Comparison of ENCODE assay signal across 8 cellular contexts in the genomic region with DNA sequence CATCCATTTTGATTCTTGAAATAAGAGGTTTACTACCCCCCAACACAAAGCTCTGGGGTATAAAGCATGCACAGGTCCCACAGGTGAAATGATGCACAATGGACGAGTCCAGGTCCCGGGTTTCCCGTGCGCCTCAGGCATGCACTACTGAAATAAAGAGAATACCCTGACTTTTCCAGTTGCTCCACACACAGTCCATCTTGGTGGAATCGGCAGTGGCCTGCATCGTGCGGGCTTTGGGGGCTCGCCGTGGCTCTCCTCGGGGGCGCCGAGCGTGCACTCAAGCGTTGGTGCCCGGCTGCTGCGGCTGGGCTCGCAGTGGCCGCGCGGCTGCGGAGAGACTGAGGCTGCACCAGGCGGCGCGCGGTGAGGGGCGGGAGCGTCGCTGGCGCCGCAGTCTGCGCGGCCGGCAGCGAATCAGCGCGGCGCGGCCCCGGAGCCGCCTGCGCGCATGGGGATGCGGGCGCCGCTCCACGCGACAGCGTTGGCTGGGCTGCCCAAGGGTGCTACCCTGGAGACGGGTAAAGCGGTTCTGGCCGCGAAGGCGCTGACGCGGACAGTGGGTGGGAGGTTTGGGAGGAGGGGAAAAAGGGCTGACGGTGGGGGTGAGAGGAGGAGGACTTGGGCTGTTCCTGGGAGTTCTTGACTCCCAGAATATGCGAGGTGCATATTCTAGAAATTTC. TPM values are rescaled to one million over a fixed set of nuclear protein-coding genes. Genes with fewer than 3 reads are reported as not detected.
DNase-seq lines count a peak whose midpoint lies in the region; ATAC-seq, FAIRE-seq and TF ChIP-seq lines count a peak whose summit lies in the region.

No MANE protein-coding gene starts in this region.

- no peak for FAIRE-seq in GM12878 (lab: Jason Lieb, UNC)
- no peak for FAIRE-seq in GM12892 (lab: Jason Lieb, UNC)

- TF ChIP-seq POLR2A in GM12878 (IDR thresholded peaks at IDR 0.05; ENCODE audit: low read depth, low read length) (no peak), GM12892 (IDR thresholded peaks at IDR 0.05; ENCODE audit: low read depth, low read length) (no peak), uterus (IDR thresholded peaks at IDR 0.05) (no peak)

- no peak for TF ChIP-seq CTCF in C4-2B (conservative IDR thresholded peaks at IDR 0.05)
- no peak for TF ChIP-seq CTCF in GM12878 (IDR thresholded peaks at IDR 0.05 in 2 of 3, conservative IDR thresholded peaks at IDR 0.05 in 1 of 3; ENCODE audit: control insufficient read depth in 2 of 3, extremely low read depth in 1 of 3, insufficient read depth in 1 of 3, low read depth in 3 of 3, low read length in 3 of 3)
- TF ChIP-seq CTCF in uterus (IDR thresholded peaks at IDR 0.05) = no peak

- no peaks in the 10 kb centered on the region for H3K36me3 ChIP-seq in GM12878 (ENCODE audit: control insufficient read depth in 2 of 2, insufficient read depth in 2 of 2, low read length in 1 of 2)
- H3K36me3 ChIP-seq in uterus = no peaks in the 10 kb centered on the region

- DNase-seq in NCI-H128 (lab: John Stamatoyannopoulos, UW; ENCODE audit: unreplicated experiment) = peak; percentile 75
- no peak for DNase-seq in GM12878 (ENCODE audit: low read depth, low spot score)
- DNase-seq in lung microvascular endothelial cell (ENCODE audit: low read depth in 2 of 2) = peak; percentile 2 to 9
- DNase-seq in GM12892 (ENCODE audit: insufficient read length) = no peak
- DNase-seq in kidney glomerular epithelial cell (lab: John Stamatoyannopoulos, UW) = no peak
- DNase-seq in uterus = no peak

- H3K9me3 ChIP-seq in GM12878 (replicated peaks; ENCODE audit: control insufficient read depth, insufficient read depth, low read length) (no peaks in the 10 kb centered on the region), uterus (no peaks in the 10 kb centered on the region)

- no peaks in the 10 kb centered on the region for H4K20me1 ChIP-seq in GM12878 (ENCODE audit: control insufficient read depth, insufficient read depth)

- no peak for TF ChIP-seq RAD21 in GM12878 (IDR thresholded peaks at IDR 0.05; ENCODE audit: insufficient read depth, low read depth, low read length)

- in situ Hi-C loops in GM12878 (cut with MboI) = loop anchor here (5.0 kb wide), 1 partner anchor 557 kb away; no protein-coding TSS in a partner anchor

- RAD21 ChIA-PET in GM12878 (lab: Charles Lee; ENCODE audit: unreplicated experiment) = no interaction called here

- SMC1A ChIA-PET in GM12878 (lab: Charles Lee; ENCODE audit: uncharacterized antibody, unreplicated experiment) = no interaction called here

- no peaks in the 10 kb centered on the region for H3K79me2 ChIP-seq in GM12878 (ENCODE audit: control insufficient read depth, insufficient read depth, low read length)

- CTCF ChIA-PET in GM12878 (lab: Yijun Ruan, JAX) = no interaction called here

- no peak overlapping the region for H2AFZ ChIP-seq in GM12878 (ENCODE audit: control insufficient read depth, low read depth, low read length)

- H3K4me3 ChIP-seq in GM12878 (no peak overlapping the region), uterus (no peak overlapping the region)

- H3K4me1 ChIP-seq in GM12878 (ENCODE audit: control insufficient read depth, insufficient read depth, low read length) = no peaks in the 10 kb centered on the region
- H3K4me1 ChIP-seq in uterus = no peaks in the 10 kb centered on the region

- intact Hi-C loops in GM12878 (cut with micrococcal nuclease; ENCODE audit: unreplicated experiment) (loop anchor here (10.0 kb wide), 1 partner anchor 424 kb away; no protein-coding TSS in a partner anchor), uterus (cut with DNase I; ENCODE audit: low total_unique reads) (no loop called here)

- no peak for TF ChIP-seq EP300 in GM12878 (IDR thresholded peaks at IDR 0.05; ENCODE audit: borderline replicate concordance in 1 of 2, control insufficient read depth in 1 of 2, low read depth in 2 of 2, low read length in 2 of 2)

- ATAC-seq in GM12878 (peak; percentile 40), HG02759 (IDR thresholded peaks at IDR 0.05; ENCODE audit: unreplicated experiment) (no peak)

- peak overlapping the region; percentile 18 for H3K27ac ChIP-seq in C4-2B
- no peak overlapping the region for H3K27ac ChIP-seq in GM12878 (ENCODE audit: control insufficient read depth, insufficient read depth)
- H3K27ac ChIP-seq in uterus = no peak overlapping the region

- POLR2A ChIA-PET in GM12878 (lab: Charles Lee) = no interaction called here

- WGBS in GM12878 (ENCODE audit: insufficient coverage, insufficient replicate concordance, low lambda C conversion rate, missing lambda C conversion rate) = 16% methylated on average over 16 of the region's 57 CpGs

- H3K9ac ChIP-seq in GM12878 (ENCODE audit: control insufficient read depth, insufficient read depth, low read length) = no peak overlapping the region

- H3K27me3 ChIP-seq in GM12878 (replicated peaks in 1 of 2; ENCODE audit: control insufficient read depth in 2 of 2, insufficient read depth in 2 of 2, low read length in 1 of 2) (peaks cover 3 to 4% of the 10 kb centered on the region in 2 experiments; a peak in 3 of 4 replicates), uterus (peaks cover 0 to 8% of the 10 kb centered on the region in 2 donors)

- H3K4me2 ChIP-seq in GM12878 (ENCODE audit: control insufficient read depth, insufficient read depth) = no peak overlapping the region

- no TSS peak for BruUV-seq in GM12878 (replicated peaks; lab: Mats Ljungman, UMichigan)

TF ChIP-seq in GM12878, 131 proteins besides CTCF, POLR2A, EP300 and RAD21 (continues in another document):
- no peak for TF ChIP-seq NR2C2 (IDR thresholded peaks at IDR 0.05; ENCODE audit: borderline replicate concordance, control insufficient read depth, insufficient read length, low read depth)
- TF ChIP-seq GABPA (IDR thresholded peaks at IDR 0.05; ENCODE audit: low read depth) = no peak
- TF ChIP-seq SMARCA5 (IDR thresholded peaks at IDR 0.05) = no peak
- TF ChIP-seq, protein P1, sequence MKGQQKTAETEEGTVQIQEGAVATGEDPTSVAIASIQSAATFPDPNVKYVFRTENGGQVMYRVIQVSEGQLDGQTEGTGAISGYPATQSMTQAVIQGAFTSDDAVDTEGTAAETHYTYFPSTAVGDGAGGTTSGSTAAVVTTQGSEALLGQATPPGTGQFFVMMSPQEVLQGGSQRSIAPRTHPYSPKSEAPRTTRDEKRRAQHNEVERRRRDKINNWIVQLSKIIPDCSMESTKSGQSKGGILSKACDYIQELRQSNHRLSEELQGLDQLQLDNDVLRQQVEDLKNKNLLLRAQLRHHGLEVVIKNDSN (IDR thresholded peaks at IDR 0.05; ENCODE audit: borderline replicate concordance, extremely low read length, insufficient read depth, low read depth, low read length) = no peak
- no peak for TF ChIP-seq FOXK2 (IDR thresholded peaks at IDR 0.05)
- no peak for TF ChIP-seq ZNF687 (IDR thresholded peaks at IDR 0.05)
- no peak for TF ChIP-seq TAF1 (IDR thresholded peaks at IDR 0.05; ENCODE audit: borderline replicate concordance, low read depth, low read length)
- TF ChIP-seq SPI1 (IDR thresholded peaks at IDR 0.05; ENCODE audit: borderline replicate concordance, insufficient read depth, low read depth, low read length) = no peak
- no peak for TF ChIP-seq STAT1 (conservative IDR thresholded peaks at IDR 0.05)
- TF ChIP-seq DPF2 (IDR thresholded peaks at IDR 0.05) = no peak
- TF ChIP-seq HDGF (IDR thresholded peaks at IDR 0.05) = no peak

RNA-seq across cellular contexts. Expression of gene CCDC175, which starts 53.8 kb away (rescaled TPM):
- total RNA-seq in GM12878 (2013; cell fraction: nucleolus; rRNA removed) = not detected in 2 replicates
- total RNA-seq in GM12878 (2014; rRNA removed) (not detected in 2 replicates), GM12878 (2014; rRNA removed; fragmentation: Illumina TruSeq; extraction: Trizol) (not detected in 2 replicates), GM12878 (2021) (not detected in 2 replicates), lung microvascular endothelial cell (not detected in 2 replicates), uterus (under 1 TPM in 1 of 4 donors, not detected in 3; 0.41 TPM)
- not detected for polyA plus RNA-seq in GM12878 (2011; ENCODE audit: low read depth)
- polyA plus RNA-seq in GM12878 (2011; rRNA removed) (not detected in 2 replicates), GM12878 (2014; fragmentation: Illumina TruSeq; extraction: Trizol) (not detected in 2 replicates), GM12878 (2014; fragmentation: Nextera tagmentation; extraction: Ambion mirVana) (not detected), GM12878 (2014; rRNA removed) (not detected in 2 replicates), GM12878 (2016; fragmentation: Nextera tagmentation; extraction: Ambion mirVana) (not detected)
- not detected in 2 replicates for polyA plus RNA-seq in GM12878 (2011; cell fraction: cytosol; rRNA removed)
- polyA plus RNA-seq in GM12878 (2011; cell fraction: nucleus; rRNA removed) = not detected in 2 replicates
- polyA plus RNA-seq in GM12878 (2012) = not detected in 2 replicates
- polyA minus RNA-seq in GM12878 (2011; rRNA and poly(A)+ RNA removed) = not detected in 2 replicates
- not detected in 2 replicates for polyA minus RNA-seq in GM12878 (2011; cell fraction: cytosol; rRNA and poly(A)+ RNA removed)
- polyA minus RNA-seq in GM12878 (2011; cell fraction: nucleus; rRNA and poly(A)+ RNA removed) = not detected in 2 replicates
- polyA plus RNA-seq in GM12892 (2012; ENCODE audit: missing spikeins) = not detected

Comparison
In these comparisons a context has a peak if more than half of its experiments do, and no peak if none do; other contexts are left out.
1. DNase-seq: peak in NCI-H128 (single experiment) and lung microvascular endothelial cell (2 of 2); none in GM12878 (single experiment), GM12892 (single experiment), kidney glomerular epithelial cell (single experiment) and uterus (0 of 2).